ENCODE assay signal across 25 cellular contexts in genomic region chr13:82693607-82694006, GRCh38.
"Had no signal": no experiment of that assay in that cellular context is flagged by ENCODE, and none has a peak within 500 bp of the region (broad histone marks: within the 10 kb centered on the region; RNA-seq: fewer than 3 reads in every experiment).

No MANE protein-coding gene starts in this region.

- H3K27ac Mint-ChIP-seq: mesothelial cell of epicardium; naive B cell; natural killer cell treated with Interleukin-12 subunit alpha and Interleukin-12 subunit beta and Interleukin-15 and Interleukin-18, amount 100 ng/mL, for 72 hours; neural progenitor cell had no signal

- H3K4me1 Mint-ChIP-seq: neural progenitor cell had no signal

- H3K27ac ChIP-seq: gastrocnemius medialis, neural progenitor cell, parathyroid adenoma, prostate gland, right atrium auricular region, thoracic aorta, tibial nerve, upper lobe of left lung, uterus had no signal

- H3K9me3 Mint-ChIP-seq: neural progenitor cell had no signal

- H2AFZ ChIP-seq: neural progenitor cell, parathyroid adenoma had no signal

- H3K79me2 ChIP-seq: parathyroid adenoma had no signal

- DNase-seq: cortex of kidney; gastrocnemius medialis; head of caudate nucleus; kidney; mesenchymal stem cell; mucosa of descending colon; naive B cell; stimulated activated CD4-positive, alpha-beta T cell treated with anti-CD3 and anti-CD28 coated beads, Interleukin-12 subunit alpha, Interleukin-12 subunit beta, amount 100 ng/mL, for 4 hours; stimulated activated CD4-positive, alpha-beta T cell treated with anti-CD3 and anti-CD28 coated beads, Interleukin-1b, Interleukin-23, amount 100 ng/mL, for 48 hours; stimulated activated CD4-positive, alpha-beta T cell treated with anti-CD3 and anti-CD28 coated beads, Interleukin-4, amount 100 ng/mL, for 1 hour; stimulated activated CD8-positive, alpha-beta memory T cell treated with anti-CD3 and anti-CD28 coated beads, Interleukin-4, amount 100 ng/mL, for 48 hours; stimulated activated naive CD4-positive, alpha-beta T cell treated with Interleukin-2 at 50 U/mL for 16 hours; upper lobe of left lung; uterus had no signal

- H3K27me3 Mint-ChIP-seq: naive B cell; natural killer cell treated with Interleukin-12 subunit alpha and Interleukin-12 subunit beta and Interleukin-15 and Interleukin-18, amount 100 ng/mL, for 72 hours had no signal

- H3K36me3 Mint-ChIP-seq: mesothelial cell of epicardium; naive B cell; natural killer cell treated with Interleukin-12 subunit alpha and Interleukin-12 subunit beta and Interleukin-15 and Interleukin-18, amount 100 ng/mL, for 72 hours; neural progenitor cell had no signal

- H3K4me3 ChIP-seq: gastrocnemius medialis, mucosa of descending colon, neural progenitor cell, prostate gland, right atrium auricular region, smooth muscle cell, thoracic aorta, tibial nerve, upper lobe of left lung, uterus had no signal

- H3K9me3 ChIP-seq: gastrocnemius medialis, prostate gland, right atrium auricular region, thoracic aorta, tibial nerve, upper lobe of left lung, uterus had no signal

- H3K4me2 ChIP-seq: neural progenitor cell, smooth muscle cell had no signal

- ATAC-seq: gastrocnemius medialis; left lobe of liver; mucosa of descending colon; natural killer cell treated with Interleukin-12 subunit alpha and Interleukin-12 subunit beta and Interleukin-15 and Interleukin-18, amount 100 ng/mL, for 72 hours; sciatic nerve had no signal

- H3K27me3 ChIP-seq: gastrocnemius medialis, neural progenitor cell, right atrium auricular region, tibial nerve, upper lobe of left lung, uterus had no signal

- H3K9ac ChIP-seq: neural progenitor cell, parathyroid adenoma had no signal

- H3K4me1 ChIP-seq: gastrocnemius medialis, neural progenitor cell, parathyroid adenoma, prostate gland, right atrium auricular region, tibial nerve, upper lobe of left lung, uterus had no signal

- H3K36me3 ChIP-seq: gastrocnemius medialis, neural progenitor cell, prostate gland, right atrium auricular region, thoracic aorta, tibial nerve, upper lobe of left lung, uterus had no signal

- H3K4me3 Mint-ChIP-seq: mesothelial cell of epicardium; naive B cell; natural killer cell treated with Interleukin-12 subunit alpha and Interleukin-12 subunit beta and Interleukin-15 and Interleukin-18, amount 100 ng/mL, for 72 hours; neural progenitor cell had no signal
